ENCODE assay signal across 10 cellular contexts in the genomic region with DNA sequence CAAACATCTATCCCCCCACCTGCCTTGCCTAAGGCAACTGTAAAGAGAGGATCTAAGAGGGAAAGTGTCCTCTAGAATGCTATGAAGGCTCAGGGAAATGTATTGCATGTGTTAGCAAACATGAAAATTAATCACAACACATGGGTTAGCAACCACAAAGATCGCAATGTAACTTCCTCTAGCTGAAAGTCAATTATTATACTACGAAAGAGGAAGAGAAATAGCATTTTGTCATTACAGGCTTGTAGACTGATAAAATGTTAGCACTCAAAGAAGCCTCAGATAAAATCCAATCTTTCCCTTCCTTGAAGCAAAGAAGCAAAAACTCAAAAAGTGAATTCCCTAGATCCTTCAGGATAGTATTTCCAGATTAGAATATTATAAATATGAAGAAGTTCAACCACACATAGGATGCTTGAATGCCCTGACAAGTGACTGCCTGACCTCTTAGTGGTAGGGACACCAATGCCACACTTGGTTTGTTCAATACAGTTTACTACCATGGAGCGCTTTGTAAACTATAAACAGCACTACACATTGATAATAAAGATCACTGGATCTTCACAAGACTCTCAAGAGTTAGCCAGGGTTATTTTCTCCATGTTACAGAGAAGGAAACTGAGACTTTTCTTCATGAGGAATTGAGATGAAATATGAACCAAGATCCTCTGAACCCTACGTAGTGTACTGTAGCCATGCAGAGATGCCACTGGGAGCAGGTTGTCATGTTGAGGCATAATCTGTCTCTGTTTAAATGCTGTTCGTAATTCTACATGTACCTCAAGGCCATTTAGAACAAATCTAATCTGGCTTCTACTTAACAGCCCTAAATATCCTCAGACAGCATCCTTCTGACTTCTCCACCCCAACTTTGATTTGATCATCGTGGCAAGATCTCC.
DNase-seq lines count a peak whose midpoint lies in the region; ATAC-seq and TF ChIP-seq lines count a peak whose summit lies in the region.
"Had no signal": no experiment of that assay in that cellular context is flagged by ENCODE, and none has a peak within 500 bp of the region (broad histone marks: within the 10 kb centered on the region; RNA-seq: fewer than 3 reads in every experiment).

No MANE protein-coding gene starts in this region.

- intact Hi-C loops in spleen (cut with DNase I; ENCODE audit: low total_unique reads): no loop called here
- intact Hi-C loops in esophagus muscularis mucosa (cut with DNase I): no loop called here
- intact Hi-C loops in psoas muscle (cut with DNase I): no loop called here

- WGBS in spleen, 5 donors: 63 to 71% (median 63%) methylated on average over 6 of the region's 6 CpGs
- WGBS in esophagus muscularis mucosa: 90% methylated on average over 6 of the region's 6 CpGs
- 84 to 90% (median 86%) methylated on average over 6 of the region's 6 CpGs for WGBS in psoas muscle, 3 donors

- no peaks in the 10 kb centered on the region for H3K36me3 ChIP-seq in spleen
- no peaks in the 10 kb centered on the region for H3K36me3 ChIP-seq in esophagus muscularis mucosa
- no peaks in the 10 kb centered on the region for H3K36me3 ChIP-seq in psoas muscle (ENCODE audit: insufficient read depth in 1 of 2, low read depth in 1 of 2)

- no peak for TF ChIP-seq POLR2A in NB4 (IDR thresholded peaks at IDR 0.05; ENCODE audit: extremely low read depth, insufficient read length)
- TF ChIP-seq POLR2A in spleen (IDR thresholded peaks at IDR 0.05): no peak
- no peak for TF ChIP-seq POLR2A in esophagus muscularis mucosa (IDR thresholded peaks at IDR 0.05; ENCODE audit: low read depth)

- H3K27ac ChIP-seq in spleen (peak overlapping the region in 6 of 8 donors; percentile 18 to 70 (median 62)), esophagus muscularis mucosa (replicated peaks in 1 of 4) (no peak overlapping the region), psoas muscle (no peak overlapping the region)

- H3K4me1 ChIP-seq in spleen (peaks cover 4 to 70% (median 37%) of the 10 kb centered on the region in 6 donors), esophagus muscularis mucosa (peaks cover 0 to 23% (median 19%) of the 10 kb centered on the region in 4 donors), psoas muscle (peaks cover 3% of the 10 kb centered on the region)

- H3K9me3 ChIP-seq in spleen: no peaks in the 10 kb centered on the region
- no peaks in the 10 kb centered on the region for H3K9me3 ChIP-seq in esophagus muscularis mucosa
- no peaks in the 10 kb centered on the region for H3K9me3 ChIP-seq in psoas muscle

- H3K27me3 ChIP-seq in spleen (replicated peaks in 1 of 7): no peaks in the 10 kb centered on the region
- no peaks in the 10 kb centered on the region for H3K27me3 ChIP-seq in esophagus muscularis mucosa
- H3K27me3 ChIP-seq in psoas muscle (ENCODE audit: insufficient read depth in 3 of 3, low read length in 2 of 3): no peaks in the 10 kb centered on the region

- peak; percentile 90 for DNase-seq in NB4 (ENCODE audit: low read depth)
- DNase-seq in spleen: no peak
- no peak for DNase-seq in esophagus muscularis mucosa (ENCODE audit: extremely low spot score)
- DNase-seq in NCI-H2107 (lab: John Stamatoyannopoulos, UW): no peak
- DNase-seq in stimulated activated CD4-positive, alpha-beta T cell treated with anti-CD3 and anti-CD28 coated beads, Interleukin-2, amount 100 ng/mL, for 48 hours: no peak
- DNase-seq in psoas muscle: no peak
- DNase-seq: activated CD8-positive, alpha-beta memory T cell treated with anti-CD3 and anti-CD28 coated beads, Interleukin-2, amount 50 U/mL, for 48 hours; NCI-H226 had no signal

- no peak for TF ChIP-seq EP300 in esophagus muscularis mucosa (IDR thresholded peaks at IDR 0.05)

- H3K4me3 ChIP-seq in NB4 (ENCODE audit: low read depth, low read length): no peak overlapping the region
- H3K4me3 ChIP-seq in spleen: no peak overlapping the region
- no peak overlapping the region for H3K4me3 ChIP-seq in esophagus muscularis mucosa
- H3K4me3 ChIP-seq in psoas muscle: no peak overlapping the region

- peak; percentile 68 for ATAC-seq in GM19043 (IDR thresholded peaks at IDR 0.05; ENCODE audit: low read depth, unreplicated experiment)
- peak; percentile 53 for ATAC-seq in HG02884 (IDR thresholded peaks at IDR 0.05; ENCODE audit: unreplicated experiment)
- no peak for ATAC-seq in psoas muscle

- TF ChIP-seq CTCF in NB4 (IDR thresholded peaks at IDR 0.05; ENCODE audit: low read depth, low read length) (no peak), spleen (IDR thresholded peaks at IDR 0.05 in 8 of 11, conservative IDR thresholded peaks at IDR 0.05 in 3 of 11) (no peak), esophagus muscularis mucosa (IDR thresholded peaks at IDR 0.05) (no peak), psoas muscle (IDR thresholded peaks at IDR 0.05) (no peak)

Comparison
In these comparisons a context has a peak if more than half of its experiments do, and no peak if none do; other contexts are left out.
1. ATAC-seq: peak in GM19043 (single experiment) and HG02884 (single experiment); none in psoas muscle (0 of 4).
2. H3K27ac ChIP-seq: peak in spleen (6 of 8); none in esophagus muscularis mucosa (0 of 4) and psoas muscle (single experiment).